ENCODE assay signal across 9 cellular contexts in the genomic region with DNA sequence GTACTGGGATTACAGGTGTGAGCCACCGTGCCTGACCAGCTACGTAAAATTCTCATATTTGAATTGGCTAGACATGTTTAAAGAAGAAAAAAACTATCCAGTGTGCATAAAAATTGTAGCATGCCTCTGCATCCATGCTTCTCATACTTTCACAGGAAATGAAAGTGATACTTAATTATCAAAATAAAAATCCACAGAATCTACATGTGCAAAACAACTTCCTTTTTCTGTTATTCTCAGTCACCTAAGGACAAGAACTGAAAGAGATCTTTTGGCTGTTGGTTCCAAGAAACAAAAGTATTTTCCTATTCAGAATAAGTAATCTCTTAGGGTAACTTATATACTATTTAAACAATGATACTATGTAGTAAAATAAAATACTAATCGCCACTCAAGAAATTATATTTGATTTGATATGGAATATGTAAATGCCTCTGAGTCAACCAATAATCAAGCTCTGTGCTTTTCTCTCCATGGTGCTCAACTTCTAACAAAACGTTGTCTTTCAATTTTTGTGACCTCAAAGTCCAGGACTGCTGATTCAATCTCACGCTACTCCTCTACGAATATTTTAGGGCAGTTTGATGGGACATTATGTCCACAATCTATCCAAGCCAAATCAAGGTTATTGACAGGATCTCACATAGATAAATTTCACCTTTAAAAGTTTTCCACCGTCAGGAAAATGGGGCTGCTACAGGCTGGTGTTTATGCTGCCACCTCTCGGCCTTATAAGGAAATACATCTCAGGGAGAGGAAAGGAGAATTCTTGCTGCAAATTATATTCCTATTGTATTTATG.
A peak's percentile ranks its signal among the peaks of the same experiment; 100 is the strongest.
DNase-seq lines count a peak whose midpoint lies in the region; ATAC-seq, FAIRE-seq and TF ChIP-seq lines count a peak whose summit lies in the region.
"Had no signal": no experiment of that assay in that cellular context is flagged by ENCODE, and none has a peak within 500 bp of the region (broad histone marks: within the 10 kb centered on the region; RNA-seq: fewer than 3 reads in every experiment).

No MANE protein-coding gene starts in this region.

- no peak overlapping the region for H3K27ac Mint-ChIP-seq in stimulated activated effector memory CD8-positive, alpha-beta T cell treated with anti-CD3 and anti-CD28 coated beads, Interleukin-12 subunit alpha, Interleukin-12 subunit beta, amount 100 ng/mL, for 72 hours

- 49 to 54% methylated on average over 8 of the region's 8 CpGs for WGBS in upper lobe of left lung, 2 donors

- no peaks in the 10 kb centered on the region for H3K9me3 Mint-ChIP-seq in stimulated activated effector memory CD8-positive, alpha-beta T cell treated with anti-CD3 and anti-CD28 coated beads, Interleukin-12 subunit alpha, Interleukin-12 subunit beta, amount 100 ng/mL, for 72 hours

- no peak overlapping the region for H3K4me3 Mint-ChIP-seq in stimulated activated effector memory CD8-positive, alpha-beta T cell treated with anti-CD3 and anti-CD28 coated beads, Interleukin-12 subunit alpha, Interleukin-12 subunit beta, amount 100 ng/mL, for 72 hours

- H3K9me3 ChIP-seq in adipocyte (ENCODE audit: control insufficient read depth, low read length) (no peaks in the 10 kb centered on the region), upper lobe of left lung (no peaks in the 10 kb centered on the region)

- H3K27me3 ChIP-seq in GM06990 (replicated peaks; ENCODE audit: control insufficient read depth, insufficient read depth, low read length) (no peaks in the 10 kb centered on the region), adipocyte (replicated peaks; ENCODE audit: control insufficient read depth, insufficient read depth, low read length) (no peaks in the 10 kb centered on the region), upper lobe of left lung (no peaks in the 10 kb centered on the region)

- TF ChIP-seq EP300 in upper lobe of left lung (IDR thresholded peaks at IDR 0.05): no peak

- ATAC-seq in HG02642 (IDR thresholded peaks at IDR 0.05; ENCODE audit: poor library complexity, unreplicated experiment) (peak; percentile 41), upper lobe of left lung (ENCODE audit: low FRiP score in 2 of 2) (peak in 1 of 2 donors; percentile 69)
- no peak for ATAC-seq in stimulated activated effector memory CD8-positive, alpha-beta T cell treated with anti-CD3 and anti-CD28 coated beads, Interleukin-12 subunit alpha, Interleukin-12 subunit beta, amount 100 ng/mL, for 72 hours

- H3K36me3 ChIP-seq in GM06990 (ENCODE audit: control insufficient read depth, insufficient read depth, low read length): no peaks in the 10 kb centered on the region
- no peaks in the 10 kb centered on the region for H3K36me3 ChIP-seq in adipocyte (ENCODE audit: control insufficient read depth, insufficient read depth, low read length, severe bottlenecking)
- no peaks in the 10 kb centered on the region for H3K36me3 ChIP-seq in upper lobe of left lung

- H3K4me1 ChIP-seq in adipocyte (ENCODE audit: control insufficient read depth, insufficient read depth, low read length) (no peaks in the 10 kb centered on the region), upper lobe of left lung (peaks cover 0 to 11% (median 0%) of the 10 kb centered on the region in 4 donors)

- H3K9ac ChIP-seq in adipocyte (ENCODE audit: low read length): no peak overlapping the region

- H3K27ac ChIP-seq in upper lobe of left lung: no peak overlapping the region
- H3K27ac ChIP-seq: SK-N-MC had no signal

- TF ChIP-seq POLR2A in upper lobe of left lung (IDR thresholded peaks at IDR 0.05): no peak

- H3K4me1 Mint-ChIP-seq in stimulated activated effector memory CD8-positive, alpha-beta T cell treated with anti-CD3 and anti-CD28 coated beads, Interleukin-12 subunit alpha, Interleukin-12 subunit beta, amount 100 ng/mL, for 72 hours: peaks cover 12% of the 10 kb centered on the region

- H3K36me3 Mint-ChIP-seq in stimulated activated effector memory CD8-positive, alpha-beta T cell treated with anti-CD3 and anti-CD28 coated beads, Interleukin-12 subunit alpha, Interleukin-12 subunit beta, amount 100 ng/mL, for 72 hours: no peaks in the 10 kb centered on the region

- FAIRE-seq in islet of Langerhans (lab: Jason Lieb, UNC): peak; percentile 89

- peak; percentile 78 for TF ChIP-seq CTCF in AG09319 (IDR thresholded peaks at IDR 0.05; ENCODE audit: low read depth, low read length)
- peak; percentile 84 for TF ChIP-seq CTCF in GM06990 (IDR thresholded peaks at IDR 0.05; ENCODE audit: insufficient read depth, low read length, poor library complexity, severe bottlenecking)
- peak; percentile 61 to 92 (median 72) for TF ChIP-seq CTCF in upper lobe of left lung (IDR thresholded peaks at IDR 0.05)

- H3K4me3 ChIP-seq in GM06990 (replicated peaks; ENCODE audit: low read depth, low read length) (peak overlapping the region; percentile 44; the same call in 1 of the 2 replicates), adipocyte (ENCODE audit: low read length) (no peak overlapping the region), upper lobe of left lung (no peak overlapping the region)
- H3K4me3 ChIP-seq: SK-N-MC had no signal

- DNase-seq in AG09319 (ENCODE audit: extremely low read depth, low read depth) (no peak), GM06990 (ENCODE audit: extremely low read depth, insufficient read length) (peak; percentile 47), NCI-H2196 treated with DMSO at 0.1 percent for 48 hours (lab: John Stamatoyannopoulos, UW; ENCODE audit: unreplicated experiment) (peak; percentile 20), adipocyte (ENCODE audit: low read depth) (peak; percentile 71), upper lobe of left lung (no peak)
- no peak for DNase-seq in stimulated activated effector memory CD8-positive, alpha-beta T cell treated with anti-CD3 and anti-CD28 coated beads, Interleukin-12 subunit alpha, Interleukin-12 subunit beta, amount 100 ng/mL, for 72 hours (ENCODE audit: low spot score in 2 of 2)

Comparison
In these comparisons a context has a peak if more than half of its experiments do, and no peak if none do; other contexts are left out.
1. DNase-seq: peak in GM06990 (single experiment), NCI-H2196 treated with DMSO at 0.1 percent for 48 hours (single experiment) and adipocyte (single experiment); none in AG09319 (single experiment), upper lobe of left lung (0 of 2) and stimulated activated effector memory CD8-positive, alpha-beta T cell treated with anti-CD3 and anti-CD28 coated beads, Interleukin-12 subunit alpha, Interleukin-12 subunit beta, amount 100 ng/mL, for 72 hours (0 of 2).
2. Peak in every context shown above with its lines, with median percentiles within 50 percentile points of each other: CTCF ChIP-seq.